In genomic region chr1:16921391-16922185, GRCh38 we compare ENCODE assay signal across 8 cellular contexts. TPM values are rescaled to one million over a fixed set of nuclear protein-coding genes. Genes with fewer than 3 reads are reported as not detected.
DNase-seq lines count a peak whose midpoint lies in the region; ATAC-seq, FAIRE-seq and TF ChIP-seq lines count a peak whose summit lies in the region.

A gene with protein sequence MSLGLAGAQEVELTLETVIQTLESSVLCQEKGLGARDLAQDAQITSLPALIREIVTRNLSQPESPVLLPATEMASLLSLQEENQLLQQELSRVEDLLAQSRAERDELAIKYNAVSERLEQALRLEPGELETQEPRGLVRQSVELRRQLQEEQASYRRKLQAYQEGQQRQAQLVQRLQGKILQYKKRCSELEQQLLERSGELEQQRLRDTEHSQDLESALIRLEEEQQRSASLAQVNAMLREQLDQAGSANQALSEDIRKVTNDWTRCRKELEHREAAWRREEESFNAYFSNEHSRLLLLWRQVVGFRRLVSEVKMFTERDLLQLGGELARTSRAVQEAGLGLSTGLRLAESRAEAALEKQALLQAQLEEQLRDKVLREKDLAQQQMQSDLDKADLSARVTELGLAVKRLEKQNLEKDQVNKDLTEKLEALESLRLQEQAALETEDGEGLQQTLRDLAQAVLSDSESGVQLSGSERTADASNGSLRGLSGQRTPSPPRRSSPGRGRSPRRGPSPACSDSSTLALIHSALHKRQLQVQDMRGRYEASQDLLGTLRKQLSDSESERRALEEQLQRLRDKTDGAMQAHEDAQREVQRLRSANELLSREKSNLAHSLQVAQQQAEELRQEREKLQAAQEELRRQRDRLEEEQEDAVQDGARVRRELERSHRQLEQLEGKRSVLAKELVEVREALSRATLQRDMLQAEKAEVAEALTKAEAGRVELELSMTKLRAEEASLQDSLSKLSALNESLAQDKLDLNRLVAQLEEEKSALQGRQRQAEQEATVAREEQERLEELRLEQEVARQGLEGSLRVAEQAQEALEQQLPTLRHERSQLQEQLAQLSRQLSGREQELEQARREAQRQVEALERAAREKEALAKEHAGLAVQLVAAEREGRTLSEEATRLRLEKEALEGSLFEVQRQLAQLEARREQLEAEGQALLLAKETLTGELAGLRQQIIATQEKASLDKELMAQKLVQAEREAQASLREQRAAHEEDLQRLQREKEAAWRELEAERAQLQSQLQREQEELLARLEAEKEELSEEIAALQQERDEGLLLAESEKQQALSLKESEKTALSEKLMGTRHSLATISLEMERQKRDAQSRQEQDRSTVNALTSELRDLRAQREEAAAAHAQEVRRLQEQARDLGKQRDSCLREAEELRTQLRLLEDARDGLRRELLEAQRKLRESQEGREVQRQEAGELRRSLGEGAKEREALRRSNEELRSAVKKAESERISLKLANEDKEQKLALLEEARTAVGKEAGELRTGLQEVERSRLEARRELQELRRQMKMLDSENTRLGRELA (N-terminal part only) (plus strand): TSS chr1:16921931. CDS start chr1:16922019, 88 bp downstream.

- WGBS in K562 (ENCODE audit: insufficient coverage, low coverage, missing lambda C conversion rate): 13% methylated on average over 17 of the region's 17 CpGs

- POLR2A ChIA-PET in PC-9 (lab: Charles Lee; ENCODE audit: unreplicated experiment): no interaction called here
- POLR2A ChIA-PET in K562 (lab: Yijun Ruan, JAX): interaction anchor here (0.5 to 2.5 kb wide), 5 partner anchors 10 to 287 kb away, joined by 3 to 15 read pairs (median 3); no protein-coding TSS in a partner anchor

- no peaks in the 10 kb centered on the region for H4K20me1 ChIP-seq in PC-9 (ENCODE audit: insufficient read depth)
- no peaks in the 10 kb centered on the region; the same call in none of the 2 replicates for H4K20me1 ChIP-seq in K562 (replicated peaks; ENCODE audit: control insufficient read depth, insufficient read depth, low read length)

- H3K79me2 ChIP-seq in PC-9 (ENCODE audit: low read depth): no peaks in the 10 kb centered on the region
- H3K79me2 ChIP-seq in K562 (ENCODE audit: control insufficient read depth, insufficient read depth, low read length): no peaks in the 10 kb centered on the region

- TF ChIP-seq EP300 in K562 (IDR thresholded peaks at IDR 0.05; ENCODE audit: low read length): no peak

- H3F3A ChIP-seq in PC-9 (ENCODE audit: insufficient read depth, low read depth): no peaks in the 10 kb centered on the region

- peak; percentile 78 for ATAC-seq in K562
- ATAC-seq in HG02852 (IDR thresholded peaks at IDR 0.05; ENCODE audit: unreplicated experiment): no peak
- ATAC-seq in HG02870 (IDR thresholded peaks at IDR 0.05; ENCODE audit: unreplicated experiment): no peak

- H3K27ac ChIP-seq in PC-9 (no peak within 1 kb of the TSS), K562 (ENCODE audit: extremely low read depth, low read depth, low read length) (no peak within 1 kb of the TSS)

- intact Hi-C loops in PC-9 (cut with micrococcal nuclease; ENCODE audit: unreplicated experiment) (no loop called here), K562 (cut with micrococcal nuclease) (no loop called here)

- H3K4me1 ChIP-seq in PC-9 (replicated peaks; ENCODE audit: insufficient read depth): no peaks in the 10 kb centered on the region
- peaks cover 0 to 14% of the 10 kb centered on the region in 2 experiments; a peak in 3 of 5 replicates for H3K4me1 ChIP-seq in K562 (replicated peaks in 1 of 2; ENCODE audit: control insufficient read depth in 2 of 2, insufficient read depth in 2 of 2, low read length in 2 of 2)

- in situ Hi-C loops in K562 (cut with MboI): loop anchor here (25.0 kb wide), 1 partner anchor 309 kb away; the partner anchor contains the start of gene NBPF1

- H3K9me3 ChIP-seq in PC-9 (ENCODE audit: insufficient read depth, low read depth) (no peaks in the 10 kb centered on the region), K562 (replicated peaks; ENCODE audit: control insufficient read depth, insufficient read depth, low read depth, low read length) (no peaks in the 10 kb centered on the region)

- no peak for FAIRE-seq in K562 (lab: Jason Lieb, UNC)

- TF ChIP-seq POLR2A in K562 (conservative IDR thresholded peaks at IDR 0.05): no peak

- DNase-seq in NCI-H2107 treated with DMSO at 0.1 percent for 48 hours (lab: John Stamatoyannopoulos, UW; ENCODE audit: unreplicated experiment) (peak; percentile 63), NCI-H2107 (lab: John Stamatoyannopoulos, UW) (no peak), PC-9 (no peak), K562 (ENCODE audit: extremely low read depth in 1 of 4, low spot score in 3 of 4) (peak in 2 of 4 experiments; percentile 23 to 42), iris pigment epithelial cell (ENCODE audit: low read depth) (peak; percentile 52)
- DNase-seq in stimulated activated CD8-positive, alpha-beta memory T cell treated with anti-CD3 and anti-CD28 coated beads, Interleukin-4, amount 100 ng/mL, for 24 hours (ENCODE audit: low read depth): peak; percentile 36

- H3K4me2 ChIP-seq in PC-9: no peak within 1 kb of the TSS
- no peak within 1 kb of the TSS for H3K4me2 ChIP-seq in K562 (ENCODE audit: insufficient read depth, low read length)

- H3K36me3 ChIP-seq in PC-9 (ENCODE audit: low read depth) (no peaks in the 10 kb centered on the region), K562 (ENCODE audit: control insufficient read depth, insufficient read depth, low read length) (no peaks in the 10 kb centered on the region)

- TF ChIP-seq RAD21 in K562 (CRISPR knock-in tag; conservative IDR thresholded peaks at IDR 0.05 in 1 of 2, IDR thresholded peaks at IDR 0.05 in 1 of 2): no peak

- CTCF ChIA-PET in PC-9 (lab: Charles Lee): no interaction called here
- CTCF ChIA-PET in K562 (lab: Yijun Ruan, JAX; ENCODE audit: low intra/inter-chr PET ratio): no interaction called here

- peak within 1 kb of the TSS in 1 of 2 experiments; percentile 50; a peak in 1 of 4 replicates for H3K9ac ChIP-seq in K562 (ENCODE audit: insufficient read depth in 1 of 2, low read depth in 2 of 2, low read length in 2 of 2)

- H3K27me3 ChIP-seq in PC-9 (ENCODE audit: insufficient read depth, low read depth): no peaks in the 10 kb centered on the region
- peaks cover 8 to 13% of the 10 kb centered on the region in 2 experiments; a peak in 3 of 5 replicates for H3K27me3 ChIP-seq in K562 (ENCODE audit: control insufficient read depth in 2 of 2, insufficient read depth in 2 of 2, low read length in 2 of 2)

- H3K4me3 ChIP-seq in PC-9: no peak within 1 kb of the TSS
- H3K4me3 ChIP-seq in K562: no peak within 1 kb of the TSS

- BruUV-seq in PC-9 (replicated peaks; lab: Mats Ljungman, UMichigan) (no TSS peak), K562 (replicated peaks; lab: Mats Ljungman, UMichigan) (no TSS peak)

- TF ChIP-seq CTCF in PC-9 (conservative IDR thresholded peaks at IDR 0.05): no peak
- no peak for TF ChIP-seq CTCF in K562 (IDR thresholded peaks at IDR 0.05 in 2 of 3, conservative IDR thresholded peaks at IDR 0.05 in 1 of 3; ENCODE audit: insufficient read depth in 2 of 3, low read depth in 1 of 3, low read length in 3 of 3)

- no peaks in the 10 kb centered on the region for H3K9me1 ChIP-seq in K562 (ENCODE audit: control insufficient read depth, insufficient read depth, low read length)

- no peak within 1 kb of the TSS for H2AFZ ChIP-seq in PC-9
- H2AFZ ChIP-seq in K562 (ENCODE audit: low read depth, low read length): peak within 1 kb of the TSS; percentile 70; the same call in 1 of the 2 replicates

- H3K9me2 ChIP-seq in PC-9 (ENCODE audit: insufficient read depth): no peaks in the 10 kb centered on the region

TF ChIP-seq in K562, 482 proteins besides CTCF, POLR2A, EP300 and RAD21 (continues in another document):
- TF ChIP-seq ARID1B (IDR thresholded peaks at IDR 0.05) (peak; percentile 18; the same call in 1 of the 2 replicates), NR1H2 (CRISPR knock-in tag; IDR thresholded peaks at IDR 0.05) (no peak), ZNF280A (IDR thresholded peaks at IDR 0.05; ENCODE audit: low read depth, partially characterized antibody) (no peak), MCM3 (IDR thresholded peaks at IDR 0.05) (no peak), USF1 (CRISPR knock-in tag; IDR thresholded peaks at IDR 0.05) (peak; percentile 79)

RNA-seq across cellular contexts. Expression of the gene that starts here (rescaled TPM):
- total RNA-seq in PC-9 (2021) (18.4 and 18.9 TPM in 2 replicates), K562 (2014; rRNA removed) (6.3 and 9.7 TPM in 2 replicates), K562 (2014; rRNA removed; fragmentation: Illumina TruSeq; extraction: Trizol) (1.9 and 3.0 TPM in 2 replicates), K562 (2015; rRNA removed; fragmentation: Illumina TruSeq; extraction: Trizol) (7.3 and 7.6 TPM in 2 replicates), K562 (2021) (9.3 and 10.4 TPM in 2 replicates)
- total RNA-seq in K562 (2011; cell fraction: chromatin; rRNA removed; ENCODE audit: low replicate concordance): 51.0 and 132 TPM in 2 replicates
- 69.0 and 78.0 TPM in 2 replicates for total RNA-seq in K562 (2011; cell fraction: nucleolus; rRNA removed)
- total RNA-seq in K562 (2011; cell fraction: nucleoplasm; rRNA removed): 84.0 and 111 TPM in 2 replicates
- polyA plus RNA-seq in K562 (2011; rRNA removed) (8.6 and 15.2 TPM in 2 replicates), K562 (2014; fragmentation: Illumina TruSeq; extraction: Trizol) (7.8 and 8.4 TPM in 2 replicates), K562 (2014; fragmentation: Nextera tagmentation; extraction: Ambion mirVana) (under 1 TPM; 0.17 TPM), K562 (2014; rRNA removed) (14.4 and 15.4 TPM in 2 replicates)
- 5.8 and 6.7 TPM in 2 replicates for polyA plus RNA-seq in K562 (2011; cell fraction: cytosol; rRNA removed)
- polyA plus RNA-seq in K562 (2011; cell fraction: nucleus; rRNA removed): 80.5 and 99.7 TPM in 2 replicates
- 10.2 and 16.9 TPM in 2 replicates for polyA plus RNA-seq in K562 (2012)
- 5.7 and 7.6 TPM in 2 replicates for polyA minus RNA-seq in K562 (2011; rRNA and poly(A)+ RNA removed)
- polyA minus RNA-seq in K562 (2011; cell fraction: cytosol; rRNA and poly(A)+ RNA removed): 2.3 and 2.7 TPM in 2 replicates
- polyA minus RNA-seq in K562 (2011; cell fraction: nucleus; rRNA and poly(A)+ RNA removed): 14.9 and 19.0 TPM in 2 replicates

Comparison
In these comparisons a context has a peak if more than half of its experiments do, and no peak if none do; other contexts are left out.
1. DNase-seq: peak in NCI-H2107 treated with DMSO at 0.1 percent for 48 hours (single experiment), iris pigment epithelial cell (single experiment) and stimulated activated CD8-positive, alpha-beta memory T cell treated with anti-CD3 and anti-CD28 coated beads, Interleukin-4, amount 100 ng/mL, for 24 hours (single experiment); none in NCI-H2107 (single experiment) and PC-9 (0 of 2).